Comparison of ENCODE assay signal across 1 cellular context in genomic region chr21:14557413-14557812, GRCh38.
TF ChIP-seq lines count a peak whose summit lies in the region.

No MANE protein-coding gene starts in this region.

TF ChIP-seq in H1, 55 proteins besides CTCF, POLR2A, EP300 and RAD21 (continued from another document):
- no peak for TF ChIP-seq CHD7 (IDR thresholded peaks at IDR 0.05; ENCODE audit: insufficient replicate concordance, low read length)
